In the genomic region with DNA sequence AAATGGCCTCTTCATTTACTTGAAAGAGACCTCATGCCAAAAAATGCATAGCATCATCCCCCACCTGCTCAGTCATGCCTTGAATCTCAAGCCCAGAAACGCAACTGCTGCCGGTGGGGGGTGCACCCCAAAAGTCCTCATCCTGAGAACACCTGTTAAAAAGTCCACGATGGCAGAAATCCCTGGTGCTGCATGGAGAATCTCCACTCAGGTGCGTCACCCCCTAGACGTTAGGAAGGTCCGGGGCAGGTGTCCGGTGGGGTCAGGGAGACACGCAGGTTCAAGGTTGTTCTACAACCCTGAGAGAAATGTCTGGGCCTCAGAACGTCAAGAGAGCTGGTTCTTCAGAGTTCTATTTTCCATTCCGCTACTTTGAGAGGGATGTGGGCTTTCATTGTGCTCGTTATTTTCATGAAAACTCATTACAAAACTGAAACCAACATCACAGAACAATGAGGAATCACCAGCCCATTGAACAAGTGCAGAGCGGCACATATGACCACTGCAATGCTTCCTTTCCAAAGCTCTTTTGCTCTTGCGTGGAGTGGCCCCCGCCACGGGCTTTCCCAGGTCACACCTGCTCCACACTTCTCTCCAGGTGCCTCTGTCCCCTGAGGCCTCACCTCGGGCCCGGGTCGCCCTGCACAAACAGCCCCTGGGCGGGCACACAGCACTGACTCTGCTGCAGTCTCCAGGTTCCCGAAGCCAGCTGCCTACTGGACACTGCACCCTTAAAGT, we compare ENCODE assay signal across 9 cellular contexts.
DNase-seq lines count a peak whose midpoint lies in the region; ATAC-seq and TF ChIP-seq lines count a peak whose summit lies in the region.
"Had no signal": no experiment of that assay in that cellular context is flagged by ENCODE, and none has a peak within 500 bp of the region (broad histone marks: within the 10 kb centered on the region; RNA-seq: fewer than 3 reads in every experiment).

No MANE protein-coding gene starts in this region.

- no peak for TF ChIP-seq POLR2A in transverse colon (IDR thresholded peaks at IDR 0.05)

- TF ChIP-seq EP300 in transverse colon (IDR thresholded peaks at IDR 0.05; ENCODE audit: low read depth), result no peak

- H3K9me3 ChIP-seq in HUES48 (ENCODE audit: control insufficient read depth, insufficient read depth, low read length), result no peaks in the 10 kb centered on the region
- H3K9me3 ChIP-seq in transverse colon, result no peaks in the 10 kb centered on the region

- H3K27ac ChIP-seq in HUES48 (ENCODE audit: low read depth, low read length), result peak overlapping the region; percentile 89
- H3K27ac ChIP-seq in mesendoderm (ENCODE audit: low read depth, low read length), result peak overlapping the region; percentile 45
- peak overlapping the region; percentile 50 to 70 (median 57) for H3K27ac ChIP-seq in transverse colon
- H3K27ac ChIP-seq: HL-60 had no signal

- DNase-seq in GM06990 (ENCODE audit: extremely low read depth, insufficient read length) (peak; percentile 90), mesendoderm (no peak), transverse colon (no peak), omental fat pad (ENCODE audit: low spot score) (no peak)
- DNase-seq in activated naive CD8-positive, alpha-beta T cell treated with anti-CD3 and anti-CD28 coated beads for 36 hours, result peak; percentile 75
- DNase-seq in effector CD8-positive, alpha-beta T cell (lab: John Stamatoyannopoulos, UW), result no peak

- in situ Hi-C loops in transverse colon (cut with MboI; ENCODE audit: low pct_ligation_motif_present in 1 of 4, low pct_unique_long_range_greater_than_20kb in 1 of 4, low sequenced_read_pairs in 3 of 4), result no loop called here

- peaks cover 6% of the 10 kb centered on the region for H3K9me3 Mint-ChIP-seq in activated naive CD8-positive, alpha-beta T cell treated with anti-CD3 and anti-CD28 coated beads for 36 hours

- no peak overlapping the region for H3K4me2 ChIP-seq in mesendoderm (ENCODE audit: low read length)

- H3K4me1 ChIP-seq in HUES48 (ENCODE audit: control insufficient read depth, insufficient read depth, low read length) (peaks cover 18% of the 10 kb centered on the region), mesendoderm (ENCODE audit: control insufficient read depth, low read depth, low read length) (no peaks in the 10 kb centered on the region), transverse colon (peaks cover 6 to 20% (median 12%) of the 10 kb centered on the region in 4 donors)

- peak overlapping the region; percentile 54 for H3K4me3 Mint-ChIP-seq in activated naive CD8-positive, alpha-beta T cell treated with anti-CD3 and anti-CD28 coated beads for 36 hours

- H3K79me2 ChIP-seq in mesendoderm (ENCODE audit: control insufficient read depth, insufficient read depth, low read length), result no peaks in the 10 kb centered on the region

- no peaks in the 10 kb centered on the region for H3K79me1 ChIP-seq in mesendoderm (ENCODE audit: low read length)

- no peaks in the 10 kb centered on the region for H3K27me3 Mint-ChIP-seq in activated naive CD8-positive, alpha-beta T cell treated with anti-CD3 and anti-CD28 coated beads for 36 hours

- no CpG with 5 or more reads among the region's 20 CpGs for WGBS in mesendoderm (ENCODE audit: extremely low coverage, insufficient coverage, low lambda C conversion rate)
- 40 to 61% methylated on average over 1 to 20 of the region's 20 CpGs for WGBS in transverse colon (ENCODE audit: low coverage in 1 of 2), 2 donors

- no peak overlapping the region for H2AK5ac ChIP-seq in mesendoderm (ENCODE audit: low read length)

- no peak overlapping the region for H3K4ac ChIP-seq in mesendoderm (ENCODE audit: low read depth, low read length)

- no peak overlapping the region for H4K5ac ChIP-seq in mesendoderm (ENCODE audit: low read length)

- H3K4me1 Mint-ChIP-seq in activated naive CD8-positive, alpha-beta T cell treated with anti-CD3 and anti-CD28 coated beads for 36 hours, result peaks cover 55% of the 10 kb centered on the region

- H2BK5ac ChIP-seq in mesendoderm (ENCODE audit: low read length), result no peak overlapping the region

- H3K27ac Mint-ChIP-seq in activated naive CD8-positive, alpha-beta T cell treated with anti-CD3 and anti-CD28 coated beads for 36 hours, result peak overlapping the region; percentile 97

- H3K36me3 ChIP-seq in GM06990 (ENCODE audit: control insufficient read depth, insufficient read depth, low read length) (no peaks in the 10 kb centered on the region), HUES48 (ENCODE audit: control insufficient read depth, insufficient read depth, low read length) (no peaks in the 10 kb centered on the region), mesendoderm (ENCODE audit: control insufficient read depth, insufficient read depth, low read length) (no peaks in the 10 kb centered on the region), transverse colon (no peaks in the 10 kb centered on the region)

- H3K27me3 ChIP-seq in GM06990 (replicated peaks; ENCODE audit: control insufficient read depth, insufficient read depth, low read length) (no peaks in the 10 kb centered on the region), HUES48 (ENCODE audit: control insufficient read depth, insufficient read depth, low read length) (no peaks in the 10 kb centered on the region; the same call in 1 of the 2 replicates), mesendoderm (ENCODE audit: insufficient read depth, low read length, poor library complexity) (no peaks in the 10 kb centered on the region), transverse colon (no peaks in the 10 kb centered on the region)

- peaks cover 7% of the 10 kb centered on the region for H3K36me3 Mint-ChIP-seq in activated naive CD8-positive, alpha-beta T cell treated with anti-CD3 and anti-CD28 coated beads for 36 hours

- H3K9ac ChIP-seq in HUES48 (ENCODE audit: low read depth, low read length) (no peak overlapping the region), mesendoderm (ENCODE audit: low read length) (no peak overlapping the region)

- no peak for TF ChIP-seq CTCF in GM06990 (IDR thresholded peaks at IDR 0.05; ENCODE audit: insufficient read depth, low read length, poor library complexity, severe bottlenecking)
- no peak for TF ChIP-seq CTCF in transverse colon (IDR thresholded peaks at IDR 0.05)
- no peak for TF ChIP-seq CTCF in omental fat pad (IDR thresholded peaks at IDR 0.05)

- no peak overlapping the region for H3K23ac ChIP-seq in mesendoderm (ENCODE audit: low read length)

- no peak overlapping the region for H4K8ac ChIP-seq in mesendoderm (ENCODE audit: low read depth, low read length)

- H3K4me3 ChIP-seq in GM06990 (replicated peaks; ENCODE audit: low read depth, low read length) (peak overlapping the region; percentile 39), HUES48 (ENCODE audit: low read depth, low read length) (no peak overlapping the region), mesendoderm (ENCODE audit: low read length) (no peak overlapping the region), transverse colon (peak overlapping the region in 1 of 4 donors; percentile 9)

- H3K18ac ChIP-seq in mesendoderm (ENCODE audit: low read length), result no peak overlapping the region

- peak; percentile 71 for ATAC-seq in GM21367 (IDR thresholded peaks at IDR 0.05; ENCODE audit: unreplicated experiment)
- ATAC-seq in omental fat pad (ENCODE audit: low FRiP score), result no peak

- peak overlapping the region; percentile 19 for H2BK120ac ChIP-seq in mesendoderm (ENCODE audit: low read depth, low read length)

- no peak overlapping the region for H2BK15ac ChIP-seq in mesendoderm (replicated peaks; ENCODE audit: low read depth)

- intact Hi-C loops in transverse colon (cut with DNase I; ENCODE audit: low total_unique reads), result no loop called here

- peak overlapping the region; percentile 67 for H3K56ac ChIP-seq in mesendoderm (ENCODE audit: low read length)

Comparison
In these comparisons a context has a peak if more than half of its experiments do, and no peak if none do; other contexts are left out.
1. DNase-seq: peak in GM06990 (single experiment) and activated naive CD8-positive, alpha-beta T cell treated with anti-CD3 and anti-CD28 coated beads for 36 hours (single experiment); none in mesendoderm (single experiment), transverse colon (single experiment), omental fat pad (single experiment) and effector CD8-positive, alpha-beta T cell (single experiment).
2. Peak in every context shown above with its lines, with median percentiles within 50 percentile points of each other: H3K27ac ChIP-seq.